In genomic region chr14:24013654-24014514, GRCh38 we compare ENCODE assay signal across 8 cellular contexts. TPM values are rescaled to one million over a fixed set of nuclear protein-coding genes. Genes with fewer than 3 reads are reported as not detected.
A peak's percentile ranks its signal among the peaks of the same experiment; 100 is the strongest.
DNase-seq lines count a peak whose midpoint lies in the region; ATAC-seq and TF ChIP-seq lines count a peak whose summit lies in the region.

No MANE protein-coding gene starts in this region.

- whole genome bisulfite sequencing in heart left ventricle, 4 donors, result 22 to 26% (median 24%) methylated on average over 12 of the region's 12 CpGs

- no peak overlapping the region for H3K4me3 ChIP-seq in BE2C (ENCODE audit: low read depth, low read length)
- H3K4me3 ChIP-seq in adipocyte (ENCODE audit: low read length), result no peak overlapping the region
- no peak overlapping the region for H3K4me3 ChIP-seq in heart left ventricle

- H3K4me1 ChIP-seq in BE2C, result peaks cover 3% of the 10 kb centered on the region; the same call in 1 of the 2 replicates
- no peaks in the 10 kb centered on the region for H3K4me1 ChIP-seq in adipocyte (ENCODE audit: control insufficient read depth, insufficient read depth, low read length)
- H3K4me1 ChIP-seq in heart left ventricle, result peaks cover 0 to 10% (median 2%) of the 10 kb centered on the region in 12 donors

- peak; percentile 95 for TF ChIP-seq CTCF in BE2C (IDR thresholded peaks at IDR 0.05; ENCODE audit: low read depth, low read length)
- peak; percentile 85 to 97 (median 90) for TF ChIP-seq CTCF in heart left ventricle (IDR thresholded peaks at IDR 0.05)

- TF ChIP-seq POLR2A in heart left ventricle (IDR thresholded peaks at IDR 0.05), result no peak

- H3K27me3 ChIP-seq in BE2C (no peaks in the 10 kb centered on the region), adipocyte (replicated peaks; ENCODE audit: control insufficient read depth, insufficient read depth, low read length) (no peaks in the 10 kb centered on the region), heart left ventricle (no peaks in the 10 kb centered on the region)

- DNase-seq in BE2C (peak; percentile 54), NCI-H1105 (lab: John Stamatoyannopoulos, UW) (peak; percentile 79), SHP77 treated with DMSO at 0.1 percent for 48 hours (lab: John Stamatoyannopoulos, UW) (peak; percentile 71), adipocyte (ENCODE audit: low read depth) (peak; percentile 88), heart left ventricle (peak in 3 of 5 donors; percentile 29 to 43 (median 35)), retina (peak; percentile 77)

- H3K9me3 ChIP-seq in BE2C (no peaks in the 10 kb centered on the region; the same call in 1 of the 2 replicates), adipocyte (ENCODE audit: control insufficient read depth, low read length) (no peaks in the 10 kb centered on the region), heart left ventricle (peaks cover 0 to 5% (median 0%) of the 10 kb centered on the region in 12 donors)

- H3K27ac ChIP-seq in heart left ventricle, result no peak overlapping the region

- ATAC-seq in GM19468 (IDR thresholded peaks at IDR 0.05; ENCODE audit: extremely low read depth, unreplicated experiment), result peak; percentile 52
- peak; percentile 73 to 83 (median 82) for ATAC-seq in heart left ventricle
- no peak for ATAC-seq in GM19023 (IDR thresholded peaks at IDR 0.05; ENCODE audit: unreplicated experiment)

- no peak overlapping the region for H3K9ac ChIP-seq in adipocyte (ENCODE audit: low read length)

- intact Hi-C loops in heart left ventricle (cut with DNase I), result loop anchor here in 8 of 10 donors (1.0 to 10.0 kb wide), 11 partner anchors 23 to 151 kb away; partner anchors contain the start of genes PCK2 (in 2 of the 8) and IRF9 (in 1 of the 8)

- no peaks in the 10 kb centered on the region for H3K36me3 ChIP-seq in BE2C
- no peaks in the 10 kb centered on the region for H3K36me3 ChIP-seq in adipocyte (ENCODE audit: control insufficient read depth, insufficient read depth, low read length, severe bottlenecking)
- H3K36me3 ChIP-seq in heart left ventricle, result no peaks in the 10 kb centered on the region

RNA-seq across cellular contexts. Expression of gene DHRS4L2, which starts 25.2 kb away (rescaled TPM):
- 10.7 TPM for polyA plus RNA-seq in BE2C (2012; ENCODE audit: insufficient read depth, insufficient read length, low read depth)
- total RNA-seq in heart left ventricle, result 10 to 100 TPM; 17.9 to 37.1 (median 27.5) TPM
- polyA plus RNA-seq in heart left ventricle, result 10 to 100 TPM; 22.2 to 65.9 TPM

RNA-seq across cellular contexts. Expression of gene CARMIL3, which starts 37.9 kb away (rescaled TPM):
- 19.2 TPM for polyA plus RNA-seq in BE2C (2012; ENCODE audit: insufficient read depth, insufficient read length, low read depth)
- total RNA-seq in heart left ventricle, result under 1 TPM in 6 of 9 donors, not detected in 3; 0.05 to 0.38 (median 0.17) TPM
- polyA plus RNA-seq in heart left ventricle, result under 1 TPM; 0.08 to 0.15 TPM

RNA-seq across cellular contexts. Expression of gene CPNE6, which starts 57.5 kb away (rescaled TPM):
- not detected for polyA plus RNA-seq in BE2C (2012; ENCODE audit: insufficient read depth, insufficient read length, low read depth)
- under 1 TPM in 3 of 9 donors, not detected in 6; 0.23 to 0.52 (median 0.25) TPM for total RNA-seq in heart left ventricle
- polyA plus RNA-seq in heart left ventricle, result not detected

Comparison
In these comparisons a context has a peak if more than half of its experiments do, and no peak if none do; other contexts are left out.
1. DNase-seq: peak in every context shown above with its lines; median percentile 88 in adipocyte; 79 in NCI-H1105; 77 in retina; 71 in SHP77 treated with DMSO at 0.1 percent for 48 hours; 54 in BE2C; 35 in heart left ventricle.